Comparison of ENCODE assay signal across 12 cellular contexts in genomic region chr20:10448270-10449156, GRCh38. TPM values are rescaled to one million over a fixed set of nuclear protein-coding genes. Genes with fewer than 3 reads are reported as not detected.
DNase-seq lines count a peak whose midpoint lies in the region; ATAC-seq, FAIRE-seq and TF ChIP-seq lines count a peak whose summit lies in the region.
"Had no signal": no experiment of that assay in that cellular context is flagged by ENCODE, and none has a peak within 500 bp of the region (broad histone marks: within the 10 kb centered on the region; RNA-seq: fewer than 3 reads in every experiment).

No MANE protein-coding gene starts in this region.

- TF ChIP-seq CTCF in A549 (IDR thresholded peaks at IDR 0.05) (no peak), endodermal cell (conservative IDR thresholded peaks at IDR 0.05) (no peak)

- H3K9me3 ChIP-seq in A549 (no peaks in the 10 kb centered on the region), endodermal cell (ENCODE audit: control insufficient read depth, low read length) (no peaks in the 10 kb centered on the region)

- WGBS in A549 (ENCODE audit: missing lambda C conversion rate), result 94% methylated on average over 6 of the region's 6 CpGs
- WGBS in endodermal cell (ENCODE audit: insufficient coverage in 1 of 2, insufficient read length in 1 of 2), 2 experiments, result 82% methylated on average over 5 to 6 of the region's 6 CpGs

- no peaks in the 10 kb centered on the region for H3K27me3 ChIP-seq in endodermal cell (ENCODE audit: control insufficient read depth, insufficient read depth, low read length, poor library complexity, severe bottlenecking)

- no peak for TF ChIP-seq POLR2A in A549 (IDR thresholded peaks at IDR 0.05; ENCODE audit: low read length)

- no peak overlapping the region for H3K4me3 Mint-ChIP-seq in endodermal cell
- no peak overlapping the region for H3K4me3 Mint-ChIP-seq in stimulated activated effector memory CD8-positive, alpha-beta T cell treated with anti-CD3 and anti-CD28 coated beads, Interleukin-12 subunit alpha, Interleukin-12 subunit beta, amount 100 ng/mL, for 72 hours

- CTCF ChIA-PET in A549 (lab: Yijun Ruan, JAX), result interaction anchor here (0.6 to 1.7 kb wide), 6 partner anchors 14 to 1961 kb away, joined by 3 to 5 read pairs (median 3); no protein-coding TSS in a partner anchor

- peak overlapping the region; percentile 69 to 78 for H3K27ac ChIP-seq in A549
- H3K27ac ChIP-seq in endodermal cell (ENCODE audit: low read depth, low read length), result no peak overlapping the region

- H3K4me3 ChIP-seq in A549 (no peak overlapping the region), endodermal cell (ENCODE audit: low read length) (no peak overlapping the region)

- no peaks in the 10 kb centered on the region for H3K9me3 Mint-ChIP-seq in endodermal cell
- no peaks in the 10 kb centered on the region for H3K9me3 Mint-ChIP-seq in stimulated activated effector memory CD8-positive, alpha-beta T cell treated with anti-CD3 and anti-CD28 coated beads, Interleukin-12 subunit alpha, Interleukin-12 subunit beta, amount 100 ng/mL, for 72 hours

- H3K27me3 Mint-ChIP-seq in endodermal cell (ENCODE audit: insufficient read depth), result no peaks in the 10 kb centered on the region

- no peaks in the 10 kb centered on the region for H3K36me3 ChIP-seq in endodermal cell (ENCODE audit: control insufficient read depth, insufficient read depth, low read length)

- POLR2A ChIA-PET in A549 (lab: Yijun Ruan, JAX), result interaction anchor here (2.3 kb wide), 1 partner anchor 14 kb away, joined by 6 read pairs; the partner anchor contains the start of genes MKKS and SLX4IP

- no peak for TF ChIP-seq RAD21 in A549 (conservative IDR thresholded peaks at IDR 0.05 in 1 of 2, IDR thresholded peaks at IDR 0.05 in 1 of 2)

- TF ChIP-seq EP300 in A549 (IDR thresholded peaks at IDR 0.05), result no peak

- H3K27ac Mint-ChIP-seq in endodermal cell, result peak overlapping the region; percentile 15
- H3K27ac Mint-ChIP-seq in stimulated activated effector memory CD8-positive, alpha-beta T cell treated with anti-CD3 and anti-CD28 coated beads, Interleukin-12 subunit alpha, Interleukin-12 subunit beta, amount 100 ng/mL, for 72 hours, result no peak overlapping the region

- peaks cover 3% of the 10 kb centered on the region for H3K36me3 Mint-ChIP-seq in endodermal cell (ENCODE audit: low read depth)
- H3K36me3 Mint-ChIP-seq in stimulated activated effector memory CD8-positive, alpha-beta T cell treated with anti-CD3 and anti-CD28 coated beads, Interleukin-12 subunit alpha, Interleukin-12 subunit beta, amount 100 ng/mL, for 72 hours, result no peaks in the 10 kb centered on the region

- ATAC-seq in A549 (no peak), HG03442 (IDR thresholded peaks at IDR 0.05; ENCODE audit: unreplicated experiment) (no peak), GM21390 (IDR thresholded peaks at IDR 0.05; ENCODE audit: unreplicated experiment) (no peak)
- no peak for ATAC-seq in stimulated activated effector memory CD8-positive, alpha-beta T cell treated with anti-CD3 and anti-CD28 coated beads, Interleukin-12 subunit alpha, Interleukin-12 subunit beta, amount 100 ng/mL, for 72 hours

- H3K4me1 Mint-ChIP-seq in endodermal cell, result peaks cover 5% of the 10 kb centered on the region
- peaks cover 29% of the 10 kb centered on the region for H3K4me1 Mint-ChIP-seq in stimulated activated effector memory CD8-positive, alpha-beta T cell treated with anti-CD3 and anti-CD28 coated beads, Interleukin-12 subunit alpha, Interleukin-12 subunit beta, amount 100 ng/mL, for 72 hours

- H3K4me1 ChIP-seq in A549 (peaks cover 44% of the 10 kb centered on the region), endodermal cell (ENCODE audit: control insufficient read depth, insufficient read depth, low read length) (no peaks in the 10 kb centered on the region)

- H3K9ac ChIP-seq in endodermal cell (ENCODE audit: extremely low read depth, low read length, poor library complexity, severe bottlenecking), result no peak overlapping the region

- DNase-seq in A549 (ENCODE audit: low read depth in 1 of 2, low spot score in 1 of 2), result no peak
- peak; percentile 13 for DNase-seq in EL
- DNase-seq in NCI-H526 treated with DMSO at 0.1 percent for 48 hours (lab: John Stamatoyannopoulos, UW), result peak; percentile 30
- peak; percentile 60 for DNase-seq in endodermal cell
- DNase-seq in stimulated activated effector memory CD8-positive, alpha-beta T cell treated with anti-CD3 and anti-CD28 coated beads, Interleukin-12 subunit alpha, Interleukin-12 subunit beta, amount 100 ng/mL, for 72 hours (ENCODE audit: low spot score in 2 of 2), result no peak
- no peak for DNase-seq in mucosa of gallbladder (ENCODE audit: low spot score)
- DNase-seq: NCI-H2081 had no signal

- no peak for FAIRE-seq in A549 (lab: Jason Lieb, UNC)
- FAIRE-seq: bronchial epithelial cell, RCC 7860, TTC549 had no signal

- peak overlapping the region; percentile 0; the same call in 2 of the 3 replicates for H3K4me2 ChIP-seq in A549

TF ChIP-seq in A549, 52 proteins besides CTCF, POLR2A, EP300 and RAD21:
- TF ChIP-seq ZNF302 (CRISPR knock-in tag; IDR thresholded peaks at IDR 0.05), result no peak
- TF ChIP-seq CBX2 (IDR thresholded peaks at IDR 0.05; ENCODE audit: borderline replicate concordance, low read depth), result no peak
- no peak for TF ChIP-seq BCL3 (IDR thresholded peaks at IDR 0.05)
- no peak for TF ChIP-seq KDM1A (IDR thresholded peaks at IDR 0.05; ENCODE audit: low read depth)
- TF ChIP-seq RARB (CRISPR knock-in tag; IDR thresholded peaks at IDR 0.05), result no peak
- no peak for TF ChIP-seq JUNB (IDR thresholded peaks at IDR 0.05)
- no peak for TF ChIP-seq TP53 (CRISPR knock-in tag; IDR thresholded peaks at IDR 0.05)
- no peak for TF ChIP-seq HOXA7 (CRISPR knock-in tag; IDR thresholded peaks at IDR 0.05)
- TF ChIP-seq BHLHE40 (IDR thresholded peaks at IDR 0.05; ENCODE audit: low read depth, low read length), result no peak

RNA-seq across cellular contexts. Expression of gene SLX4IP, which starts 13.4 kb away (rescaled TPM):
- polyA plus RNA-seq in A549 (2011; rRNA removed) (7.5 and 8.0 TPM in 2 replicates), A549 (2017; fragmentation: RNase III; extraction: RNeasy Plus Mini Kit Qiagen cat#74134 plus additional on column Dnase treatment) (3.3 to 3.5 TPM (median 3.4 TPM) in 3 replicates)
- polyA plus RNA-seq in A549 (2012; cell fraction: cytosol; rRNA removed), result 0.83 and 1.0 TPM in 2 replicates
- 2.0 and 2.9 TPM in 2 replicates for polyA plus RNA-seq in A549 (2012; cell fraction: nucleus; rRNA removed)
- 17.4 and 18.8 TPM in 2 replicates for polyA minus RNA-seq in A549 (2011; rRNA and poly(A)+ RNA removed)
- total RNA-seq in endodermal cell (1 to 10 TPM; 9.2 to 9.5 TPM), mucosa of gallbladder (11.3 TPM)
- polyA plus RNA-seq in endodermal cell (2013, experiment 1 of 2), result 5.1 TPM
- polyA plus RNA-seq in endodermal cell (2013, experiment 2 of 2), result 5.3 TPM

RNA-seq across cellular contexts. Expression of gene MKKS, which starts 14.5 kb away (rescaled TPM):
- polyA plus RNA-seq in A549 (2011; rRNA removed) (85.2 and 94.2 TPM in 2 replicates), A549 (2017; fragmentation: RNase III; extraction: RNeasy Plus Mini Kit Qiagen cat#74134 plus additional on column Dnase treatment) (24.3 to 27.6 TPM (median 25.8 TPM) in 3 replicates)
- polyA plus RNA-seq in A549 (2012; cell fraction: cytosol; rRNA removed), result 16.8 and 17.8 TPM in 2 replicates
- polyA plus RNA-seq in A549 (2012; cell fraction: nucleus; rRNA removed), result 4.5 and 7.3 TPM in 2 replicates
- 24.7 and 24.9 TPM in 2 replicates for polyA minus RNA-seq in A549 (2011; rRNA and poly(A)+ RNA removed)
- total RNA-seq in endodermal cell (10 to 100 TPM; 13.2 to 13.8 TPM), mucosa of gallbladder (33.2 TPM)
- polyA plus RNA-seq in endodermal cell (2013, experiment 1 of 2), result 22.0 TPM
- 22.1 TPM for polyA plus RNA-seq in endodermal cell (2013, experiment 2 of 2)

Comparison
In these comparisons a context has a peak if more than half of its experiments do, and no peak if none do; other contexts are left out.
1. DNase-seq: peak in EL (single experiment), NCI-H526 treated with DMSO at 0.1 percent for 48 hours (single experiment) and endodermal cell (single experiment); none in A549 (0 of 2), stimulated activated effector memory CD8-positive, alpha-beta T cell treated with anti-CD3 and anti-CD28 coated beads, Interleukin-12 subunit alpha, Interleukin-12 subunit beta, amount 100 ng/mL, for 72 hours (0 of 2) and mucosa of gallbladder (single experiment).